In genomic region chr1:56072310-56072709, GRCh38 we compare ENCODE assay signal across 20 cellular contexts.
"Had no signal": no experiment of that assay in that cellular context is flagged by ENCODE, and none has a peak within 500 bp of the region (broad histone marks: within the 10 kb centered on the region; RNA-seq: fewer than 3 reads in every experiment).

No MANE protein-coding gene starts in this region.

- ATAC-seq: heart right ventricle; left cardiac atrium; pancreas; right lobe of liver; stimulated activated naive B cell treated with anti-CD40 and anti-IgM and Interleukin-4, amounts not matched to agents 10 μg/mL and 1 μg/mL and 100 μg/mL, for 72 hours had no signal

- H3K4me1 ChIP-seq: right lobe of liver had no signal

- H3K4me3 ChIP-seq: cardiac muscle cell, heart right ventricle, pancreas, right lobe of liver, testis had no signal

- H3K27ac ChIP-seq: cardiac muscle cell, pancreas, right lobe of liver had no signal

- DNase-seq: activated CD4-positive, alpha-beta memory T cell treated with anti-CD3 and anti-CD28 coated beads for 36 hours; activated CD4-positive, alpha-beta T cell treated with anti-CD3 and anti-CD28 coated beads for 4 hours; activated CD4-positive, CD25-positive, alpha-beta regulatory T cell; activated naive CD4-positive, alpha-beta T cell treated with Interleukin-2 at 50 U/mL for 16 hours; activated naive CD8-positive, alpha-beta T cell treated with anti-CD3 and anti-CD28 coated beads for 36 hours; activated T-cell treated with anti-CD3 and anti-CD28 coated beads, Interleukin-2, amount 50 U/mL, for 48 hours; amniotic stem cell; effector CD8-positive, alpha-beta T cell; heart right ventricle; islet precursor cell; left cardiac atrium; mesenchymal stem cell; pancreas; right lobe of liver; small intestine; stimulated activated CD8-positive, alpha-beta memory T cell treated with anti-CD3 and anti-CD28 coated beads, Interleukin-4, amount 100 ng/mL, for 48 hours; stimulated activated naive B cell treated with anti-CD40 and anti-IgM and Interleukin-4, amounts not matched to agents 10 μg/mL and 1 μg/mL and 100 μg/mL, for 72 hours; T1000; testis had no signal

- H3K36me3 ChIP-seq: cardiac muscle cell, heart right ventricle, pancreas, right lobe of liver had no signal

- H3K27me3 ChIP-seq: cardiac muscle cell, heart right ventricle, pancreas, right lobe of liver, testis had no signal

- H3K9me3 ChIP-seq: pancreas, right lobe of liver, testis had no signal
